In the genomic region with DNA sequence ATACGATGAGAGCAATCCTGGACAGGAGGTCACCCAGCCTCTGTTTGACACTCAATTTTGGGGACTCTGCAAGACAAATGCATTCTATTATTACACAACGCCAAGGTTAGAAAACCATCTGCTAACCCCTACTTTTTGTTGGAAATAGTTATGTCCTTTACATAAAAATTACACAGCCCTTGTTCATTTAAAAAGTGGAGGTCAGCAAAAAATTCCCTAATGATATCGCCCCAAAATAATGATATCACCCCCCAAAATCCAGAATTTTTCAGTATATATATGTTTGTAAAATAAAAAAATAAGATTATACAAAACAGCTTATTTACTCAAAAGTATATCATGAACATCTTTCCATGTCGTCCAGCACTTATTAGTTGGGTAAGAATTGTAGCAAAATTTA, we compare ENCODE assay signal across 2 cellular contexts.
TF ChIP-seq lines count a peak whose summit lies in the region.

No MANE protein-coding gene starts in this region.

TF ChIP-seq in GM23338, 12 proteins besides CTCF, POLR2A, EP300 and RAD21:
- TF ChIP-seq CREB1 (CRISPR knock-in tag; IDR thresholded peaks at IDR 0.05; ENCODE audit: low read depth) = no peak
- TF ChIP-seq ZNF114 (CRISPR knock-in tag; IDR thresholded peaks at IDR 0.05) = no peak
- TF ChIP-seq, protein P1, sequence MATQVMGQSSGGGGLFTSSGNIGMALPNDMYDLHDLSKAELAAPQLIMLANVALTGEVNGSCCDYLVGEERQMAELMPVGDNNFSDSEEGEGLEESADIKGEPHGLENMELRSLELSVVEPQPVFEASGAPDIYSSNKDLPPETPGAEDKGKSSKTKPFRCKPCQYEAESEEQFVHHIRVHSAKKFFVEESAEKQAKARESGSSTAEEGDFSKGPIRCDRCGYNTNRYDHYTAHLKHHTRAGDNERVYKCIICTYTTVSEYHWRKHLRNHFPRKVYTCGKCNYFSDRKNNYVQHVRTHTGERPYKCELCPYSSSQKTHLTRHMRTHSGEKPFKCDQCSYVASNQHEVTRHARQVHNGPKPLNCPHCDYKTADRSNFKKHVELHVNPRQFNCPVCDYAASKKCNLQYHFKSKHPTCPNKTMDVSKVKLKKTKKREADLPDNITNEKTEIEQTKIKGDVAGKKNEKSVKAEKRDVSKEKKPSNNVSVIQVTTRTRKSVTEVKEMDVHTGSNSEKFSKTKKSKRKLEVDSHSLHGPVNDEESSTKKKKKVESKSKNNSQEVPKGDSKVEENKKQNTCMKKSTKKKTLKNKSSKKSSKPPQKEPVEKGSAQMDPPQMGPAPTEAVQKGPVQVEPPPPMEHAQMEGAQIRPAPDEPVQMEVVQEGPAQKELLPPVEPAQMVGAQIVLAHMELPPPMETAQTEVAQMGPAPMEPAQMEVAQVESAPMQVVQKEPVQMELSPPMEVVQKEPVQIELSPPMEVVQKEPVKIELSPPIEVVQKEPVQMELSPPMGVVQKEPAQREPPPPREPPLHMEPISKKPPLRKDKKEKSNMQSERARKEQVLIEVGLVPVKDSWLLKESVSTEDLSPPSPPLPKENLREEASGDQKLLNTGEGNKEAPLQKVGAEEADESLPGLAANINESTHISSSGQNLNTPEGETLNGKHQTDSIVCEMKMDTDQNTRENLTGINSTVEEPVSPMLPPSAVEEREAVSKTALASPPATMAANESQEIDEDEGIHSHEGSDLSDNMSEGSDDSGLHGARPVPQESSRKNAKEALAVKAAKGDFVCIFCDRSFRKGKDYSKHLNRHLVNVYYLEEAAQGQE (IDR thresholded peaks at IDR 0.05; ENCODE audit: unreplicated experiment) = no peak
- no peak for TF ChIP-seq EZH2phosphoT487 (IDR thresholded peaks at IDR 0.05; ENCODE audit: unreplicated experiment)
- no peak for TF ChIP-seq ZNF331 (CRISPR knock-in tag; IDR thresholded peaks at IDR 0.05; ENCODE audit: low read depth)
- no peak for TF ChIP-seq STAT1 (IDR thresholded peaks at IDR 0.05; ENCODE audit: unreplicated experiment)
- no peak for TF ChIP-seq NANOG (IDR thresholded peaks at IDR 0.05; ENCODE audit: borderline replicate concordance)
- TF ChIP-seq, protein P2, sequence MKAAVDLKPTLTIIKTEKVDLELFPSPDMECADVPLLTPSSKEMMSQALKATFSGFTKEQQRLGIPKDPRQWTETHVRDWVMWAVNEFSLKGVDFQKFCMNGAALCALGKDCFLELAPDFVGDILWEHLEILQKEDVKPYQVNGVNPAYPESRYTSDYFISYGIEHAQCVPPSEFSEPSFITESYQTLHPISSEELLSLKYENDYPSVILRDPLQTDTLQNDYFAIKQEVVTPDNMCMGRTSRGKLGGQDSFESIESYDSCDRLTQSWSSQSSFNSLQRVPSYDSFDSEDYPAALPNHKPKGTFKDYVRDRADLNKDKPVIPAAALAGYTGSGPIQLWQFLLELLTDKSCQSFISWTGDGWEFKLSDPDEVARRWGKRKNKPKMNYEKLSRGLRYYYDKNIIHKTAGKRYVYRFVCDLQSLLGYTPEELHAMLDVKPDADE (IDR thresholded peaks at IDR 0.05) = no peak
- no peak for TF ChIP-seq POLR2AphosphoS5 (IDR thresholded peaks at IDR 0.05; ENCODE audit: low read depth)

TF ChIP-seq in K562, 482 proteins besides CTCF, POLR2A, EP300 and RAD21:
- TF ChIP-seq ZNF316 (IDR thresholded peaks at IDR 0.05) = peak; percentile 6; the same call in 1 of the 2 replicates
- no peak for TF ChIP-seq ZNF253 (CRISPR knock-in tag; conservative IDR thresholded peaks at IDR 0.05)
- TF ChIP-seq ELF1 (tag; IDR thresholded peaks at IDR 0.05) = no peak
- no peak for TF ChIP-seq LARP7 (IDR thresholded peaks at IDR 0.05)
- TF ChIP-seq, protein P3, sequence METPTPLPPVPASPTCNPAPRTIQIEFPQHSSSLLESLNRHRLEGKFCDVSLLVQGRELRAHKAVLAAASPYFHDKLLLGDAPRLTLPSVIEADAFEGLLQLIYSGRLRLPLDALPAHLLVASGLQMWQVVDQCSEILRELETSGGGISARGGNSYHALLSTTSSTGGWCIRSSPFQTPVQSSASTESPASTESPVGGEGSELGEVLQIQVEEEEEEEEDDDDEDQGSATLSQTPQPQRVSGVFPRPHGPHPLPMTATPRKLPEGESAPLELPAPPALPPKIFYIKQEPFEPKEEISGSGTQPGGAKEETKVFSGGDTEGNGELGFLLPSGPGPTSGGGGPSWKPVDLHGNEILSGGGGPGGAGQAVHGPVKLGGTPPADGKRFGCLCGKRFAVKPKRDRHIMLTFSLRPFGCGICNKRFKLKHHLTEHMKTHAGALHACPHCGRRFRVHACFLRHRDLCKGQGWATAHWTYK (CRISPR knock-in tag; IDR thresholded peaks at IDR 0.05) = no peak
- TF ChIP-seq SAFB (IDR thresholded peaks at IDR 0.05; ENCODE audit: borderline replicate concordance, low read depth, low read length) = no peak
